Comparison of ENCODE assay signal across 7 cellular contexts in genomic region chr16:53129281-53130192, GRCh38.
A peak's percentile ranks its signal among the peaks of the same experiment; 100 is the strongest.
DNase-seq lines count a peak whose midpoint lies in the region; ATAC-seq and TF ChIP-seq lines count a peak whose summit lies in the region.

No MANE protein-coding gene starts in this region.

- POLR2A ChIA-PET in activated CD4-positive, alpha-beta memory T cell treated with anti-CD3 and anti-CD28 coated beads, Interleukin-2, amount 10 ng/mL, durations not matched to agents 7 days and 5 days (lab: Charles Lee) = interaction anchor here (0.7 to 2.4 kb wide), 5 partner anchors 30 to 306 kb away, joined by 3 to 20 read pairs (median 3); partner anchors contain the start of genes CHD9 and RBL2

- peak overlapping the region; percentile 7 for H3K27ac Mint-ChIP-seq in activated CD4-positive, alpha-beta memory T cell treated with anti-CD3 and anti-CD28 coated beads, Interleukin-2, amount 10 ng/mL, durations not matched to agents 7 days and 5 days

- H3K9me3 ChIP-seq in left ventricle myocardium inferior (replicated peaks) = no peaks in the 10 kb centered on the region

- peaks cover 45% of the 10 kb centered on the region for H3K4me1 ChIP-seq in left ventricle myocardium inferior

- intact Hi-C loops in left ventricle myocardium inferior (cut with micrococcal nuclease) = no loop called here

- CTCF ChIA-PET in activated CD4-positive, alpha-beta memory T cell treated with anti-CD3 and anti-CD28 coated beads, Interleukin-2, amount 10 ng/mL, durations not matched to agents 7 days and 5 days (lab: Charles Lee) = interaction anchor here (0.8 to 1.4 kb wide), 10 partner anchors 8 to 380 kb away, joined by 3 to 5 read pairs (median 3); partner anchors contain the start of gene CHD9

- no peaks in the 10 kb centered on the region for H3K27me3 ChIP-seq in left ventricle myocardium inferior (ENCODE audit: low read depth)

- H3K27ac ChIP-seq in left ventricle myocardium inferior (replicated peaks) = peak overlapping the region; percentile 98

- no peak for DNase-seq in activated CD4-positive, alpha-beta memory T cell treated with anti-CD3 and anti-CD28 coated beads, Interleukin-2, amount 10 ng/mL, durations not matched to agents 7 days and 5 days
- DNase-seq in left ventricle myocardium inferior (no peak), putamen (ENCODE audit: low spot score) (peak; percentile 4), NCI-H2029 treated with DMSO at 0.1 percent for 48 hours (lab: John Stamatoyannopoulos, UW) (no peak), NCI-H82 (lab: John Stamatoyannopoulos, UW) (no peak)

- no peaks in the 10 kb centered on the region for H3K9me3 Mint-ChIP-seq in activated CD4-positive, alpha-beta memory T cell treated with anti-CD3 and anti-CD28 coated beads, Interleukin-2, amount 10 ng/mL, durations not matched to agents 7 days and 5 days

- H3K36me3 ChIP-seq in left ventricle myocardium inferior = no peaks in the 10 kb centered on the region

- peak overlapping the region; percentile 70 for H3K4me3 Mint-ChIP-seq in activated CD4-positive, alpha-beta memory T cell treated with anti-CD3 and anti-CD28 coated beads, Interleukin-2, amount 10 ng/mL, durations not matched to agents 7 days and 5 days

- no peaks in the 10 kb centered on the region for H3K27me3 Mint-ChIP-seq in activated CD4-positive, alpha-beta memory T cell treated with anti-CD3 and anti-CD28 coated beads, Interleukin-2, amount 10 ng/mL, durations not matched to agents 7 days and 5 days

- H3K36me3 Mint-ChIP-seq in activated CD4-positive, alpha-beta memory T cell treated with anti-CD3 and anti-CD28 coated beads, Interleukin-2, amount 10 ng/mL, durations not matched to agents 7 days and 5 days (ENCODE audit: low read depth) = peaks cover 4% of the 10 kb centered on the region

- TF ChIP-seq CTCF in left ventricle myocardium inferior (IDR thresholded peaks at IDR 0.05; ENCODE audit: borderline replicate concordance) = no peak

- ATAC-seq in GM18502 (IDR thresholded peaks at IDR 0.05; ENCODE audit: poor library complexity, unreplicated experiment) (peak; percentile 8), HG03103 (IDR thresholded peaks at IDR 0.05; ENCODE audit: low read depth, unreplicated experiment) (peak; percentile 2)

- peaks cover 21% of the 10 kb centered on the region for H3K4me1 Mint-ChIP-seq in activated CD4-positive, alpha-beta memory T cell treated with anti-CD3 and anti-CD28 coated beads, Interleukin-2, amount 10 ng/mL, durations not matched to agents 7 days and 5 days

- H3K4me3 ChIP-seq in left ventricle myocardium inferior = peak overlapping the region; percentile 80
